ENCODE assay signal across 26 cellular contexts in genomic region chr17:55278173-55278748, GRCh38. TPM values are rescaled to one million over a fixed set of nuclear protein-coding genes. Genes with fewer than 3 reads are reported as not detected.
DNase-seq lines count a peak whose midpoint lies in the region; ATAC-seq and TF ChIP-seq lines count a peak whose summit lies in the region.
"Had no signal": no experiment of that assay in that cellular context is flagged by ENCODE, and none has a peak within 500 bp of the region (broad histone marks: within the 10 kb centered on the region; RNA-seq: fewer than 3 reads in every experiment).

No MANE protein-coding gene starts in this region.

- H3K9me3 Mint-ChIP-seq in GM23338: no peaks in the 10 kb centered on the region
- no peaks in the 10 kb centered on the region for H3K9me3 Mint-ChIP-seq in naive thymus-derived CD4-positive, alpha-beta T cell
- H3K9me3 Mint-ChIP-seq in activated naive CD4-positive, alpha-beta T cell treated with anti-CD3 and anti-CD28 coated beads, Interleukin-2, amount 10 ng/mL, durations not matched to agents 7 days and 5 days: no peaks in the 10 kb centered on the region
- H3K9me3 Mint-ChIP-seq: activated naive CD8-positive, alpha-beta T cell treated with anti-CD3 and anti-CD28 coated beads, Interleukin-2, amount 10 ng/mL, durations not matched to agents 7 days and 5 days; activated T-helper 2 cell treated with anti-CD3 and anti-CD28 coated beads, Interferon-gamma antibody, Interleukin-2, Interleukin-4, amounts not matched to agents 10 μg/mL and 5 μg/mL and 100 μg/mL, durations not matched to agents 14 hours and 24 hours and 36 hours; neural progenitor cell; T-helper 1 cell treated with Interleukin-12 subunit alpha and Interleukin-12 subunit beta and Interleukin-4 antibody, amounts not matched to agents 30 μg/mL and 1 μg/mL, for 36 hours had no signal

- intact Hi-C loops in adrenal gland (cut with DNase I) (no loop called here), left lung (cut with DNase I) (no loop called here)
- intact Hi-C loops in naive thymus-derived CD4-positive, alpha-beta T cell (cut with micrococcal nuclease): no loop called here

- H3K27me3 Mint-ChIP-seq in GM23338 (ENCODE audit: insufficient read depth, low read depth, poor library complexity): no peaks in the 10 kb centered on the region
- peaks cover 5 to 49% (median 24%) of the 10 kb centered on the region in 5 donors for H3K27me3 Mint-ChIP-seq in naive thymus-derived CD4-positive, alpha-beta T cell
- H3K27me3 Mint-ChIP-seq in activated naive CD4-positive, alpha-beta T cell treated with anti-CD3 and anti-CD28 coated beads, Interleukin-2, amount 10 ng/mL, durations not matched to agents 7 days and 5 days: peaks cover 32% of the 10 kb centered on the region

- H3K36me3 Mint-ChIP-seq in GM23338 (ENCODE audit: low read depth): no peaks in the 10 kb centered on the region
- peaks cover 0 to 6% (median 0%) of the 10 kb centered on the region in 5 donors for H3K36me3 Mint-ChIP-seq in naive thymus-derived CD4-positive, alpha-beta T cell
- H3K36me3 Mint-ChIP-seq in activated naive CD4-positive, alpha-beta T cell treated with anti-CD3 and anti-CD28 coated beads, Interleukin-2, amount 10 ng/mL, durations not matched to agents 7 days and 5 days: no peaks in the 10 kb centered on the region
- H3K36me3 Mint-ChIP-seq: activated naive CD8-positive, alpha-beta T cell treated with anti-CD3 and anti-CD28 coated beads, Interleukin-2, amount 10 ng/mL, durations not matched to agents 7 days and 5 days; neural progenitor cell had no signal

- H3K9ac ChIP-seq in stomach smooth muscle (ENCODE audit: low read length in 2 of 2): peak overlapping the region in 1 of 2 donors; percentile 37
- H3K9ac ChIP-seq: neural progenitor cell had no signal

- ATAC-seq in GM23338 (no peak), left lung (no peak), omental fat pad (ENCODE audit: low FRiP score) (no peak)
- ATAC-seq in naive thymus-derived CD4-positive, alpha-beta T cell: no peak
- ATAC-seq: mucosa of descending colon, PC-3 had no signal

- H3K4me3 ChIP-seq in GM23338 (no peak overlapping the region), adrenal gland (no peak overlapping the region), left lung (no peak overlapping the region), stomach smooth muscle (ENCODE audit: low read length in 2 of 2) (peak overlapping the region in 1 of 2 donors; percentile 10)
- H3K4me3 ChIP-seq in naive thymus-derived CD4-positive, alpha-beta T cell (ENCODE audit: low read length): no peak overlapping the region
- H3K4me3 ChIP-seq: mucosa of descending colon, neural progenitor cell, smooth muscle cell had no signal

- H3K36me3 ChIP-seq in GM23338 (ENCODE audit: insufficient read depth): no peaks in the 10 kb centered on the region
- H3K36me3 ChIP-seq in adrenal gland (replicated peaks in 1 of 2): no peaks in the 10 kb centered on the region
- no peaks in the 10 kb centered on the region for H3K36me3 ChIP-seq in left lung
- H3K36me3 ChIP-seq in stomach smooth muscle (ENCODE audit: control insufficient read depth in 2 of 2, insufficient read depth in 2 of 2, low read length in 2 of 2): peaks cover 3 to 6% of the 10 kb centered on the region in 2 donors
- H3K36me3 ChIP-seq in naive thymus-derived CD4-positive, alpha-beta T cell (ENCODE audit: control insufficient read depth in 2 of 3, insufficient read depth in 3 of 3, low read length in 3 of 3): no peaks in the 10 kb centered on the region
- H3K36me3 ChIP-seq: brain microvascular endothelial cell, neural progenitor cell had no signal

- H3K27me3 ChIP-seq in GM23338 (ENCODE audit: insufficient read depth): no peaks in the 10 kb centered on the region
- H3K27me3 ChIP-seq in adrenal gland: no peaks in the 10 kb centered on the region
- peaks cover 0 to 2% of the 10 kb centered on the region in 2 donors for H3K27me3 ChIP-seq in left lung
- H3K27me3 ChIP-seq in stomach smooth muscle (ENCODE audit: control insufficient read depth in 1 of 2, insufficient read depth in 2 of 2, low read length in 2 of 2): no peaks in the 10 kb centered on the region
- H3K27me3 ChIP-seq in naive thymus-derived CD4-positive, alpha-beta T cell (ENCODE audit: control insufficient read depth in 2 of 2, insufficient read depth in 2 of 2, low read length in 2 of 2): peaks cover 0 to 5% of the 10 kb centered on the region in 2 donors
- H3K27me3 ChIP-seq: brain microvascular endothelial cell, neural progenitor cell had no signal

- H3K79me2 ChIP-seq in GM23338 (replicated peaks; ENCODE audit: insufficient read depth): no peaks in the 10 kb centered on the region

- DNase-seq in GM23338 (ENCODE audit: low spot score): no peak
- no peak for DNase-seq in adrenal gland
- DNase-seq in left lung: no peak
- DNase-seq in naive thymus-derived CD4-positive, alpha-beta T cell: no peak
- DNase-seq in omental fat pad (ENCODE audit: low spot score): no peak
- DNase-seq in SKM-1 (lab: John Stamatoyannopoulos, UW; ENCODE audit: unreplicated experiment): no peak
- DNase-seq in activated naive CD4-positive, alpha-beta T cell treated with anti-CD3 and anti-CD28 coated beads, Interleukin-2, amount 10 ng/mL, durations not matched to agents 7 days and 5 days: no peak
- DNase-seq: activated CD4-positive, alpha-beta T cell treated with anti-CD3 and anti-CD28 coated beads for 48 hours; activated naive CD8-positive, alpha-beta T cell treated with anti-CD3 and anti-CD28 coated beads, Interleukin-2, amount 10 ng/mL, durations not matched to agents 7 days and 5 days; brain microvascular endothelial cell; cortex of kidney; mucosa of descending colon; NCI-H1105; NCI-H2081; NCI-H446 treated with DMSO at 0.1 percent for 48 hours; PC-3; SIG-M5; stimulated activated CD4-positive, alpha-beta T cell treated with anti-CD3 and anti-CD28 coated beads, Interleukin-2, amount 100 ng/mL, for 48 hours; stimulated activated naive CD4-positive, alpha-beta T cell had no signal

- H3K27ac Mint-ChIP-seq in GM23338: no peak overlapping the region
- H3K27ac Mint-ChIP-seq in naive thymus-derived CD4-positive, alpha-beta T cell: no peak overlapping the region
- no peak overlapping the region for H3K27ac Mint-ChIP-seq in activated naive CD4-positive, alpha-beta T cell treated with anti-CD3 and anti-CD28 coated beads, Interleukin-2, amount 10 ng/mL, durations not matched to agents 7 days and 5 days
- H3K27ac Mint-ChIP-seq: activated naive CD8-positive, alpha-beta T cell treated with anti-CD3 and anti-CD28 coated beads, Interleukin-2, amount 10 ng/mL, durations not matched to agents 7 days and 5 days; activated T-helper 2 cell treated with anti-CD3 and anti-CD28 coated beads, Interferon-gamma antibody, Interleukin-2, Interleukin-4, amounts not matched to agents 10 μg/mL and 5 μg/mL and 100 μg/mL, durations not matched to agents 14 hours and 24 hours and 36 hours; neural progenitor cell; T-helper 1 cell treated with Interleukin-12 subunit alpha and Interleukin-12 subunit beta and Interleukin-4 antibody, amounts not matched to agents 30 μg/mL and 1 μg/mL, for 36 hours had no signal

- H4K20me1 ChIP-seq in GM23338 (replicated peaks; ENCODE audit: insufficient read depth): no peaks in the 10 kb centered on the region

- H3K27ac ChIP-seq in GM23338 (ENCODE audit: low read depth) (no peak overlapping the region), adrenal gland (peak overlapping the region in 3 of 5 donors; percentile 32 to 95 (median 90)), left lung (peak overlapping the region; percentile 3 to 35), stomach smooth muscle (ENCODE audit: low read length) (peak overlapping the region; percentile 58)
- no peak overlapping the region for H3K27ac ChIP-seq in naive thymus-derived CD4-positive, alpha-beta T cell (ENCODE audit: low read depth, low read length)
- H3K27ac ChIP-seq: brain microvascular endothelial cell, C4-2B, neural progenitor cell had no signal

- no peaks in the 10 kb centered on the region for H3K9me3 ChIP-seq in adrenal gland (replicated peaks in 1 of 3)
- no peaks in the 10 kb centered on the region for H3K9me3 ChIP-seq in left lung
- H3K9me3 ChIP-seq in stomach smooth muscle (ENCODE audit: control insufficient read depth in 2 of 2, low read length in 2 of 2): no peaks in the 10 kb centered on the region
- H3K9me3 ChIP-seq in naive thymus-derived CD4-positive, alpha-beta T cell (ENCODE audit: control insufficient read depth in 2 of 3, low read length in 3 of 3): no peaks in the 10 kb centered on the region
- H3K9me3 ChIP-seq: mucosa of descending colon had no signal

- H2AFZ ChIP-seq in GM23338: peak overlapping the region; percentile 10; the same call in 1 of the 2 replicates
- H2AFZ ChIP-seq: neural progenitor cell had no signal

- TF ChIP-seq POLR2A in adrenal gland (IDR thresholded peaks at IDR 0.05): no peak

- H3K9me2 ChIP-seq in GM23338 (ENCODE audit: insufficient read depth): no peaks in the 10 kb centered on the region

- no peak overlapping the region for H3K4me2 ChIP-seq in GM23338
- H3K4me2 ChIP-seq: neural progenitor cell, smooth muscle cell had no signal

- H3K4me1 ChIP-seq in GM23338 (ENCODE audit: insufficient read depth) (no peaks in the 10 kb centered on the region), adrenal gland (replicated peaks in 1 of 2) (peaks cover 43 to 79% of the 10 kb centered on the region in 2 donors), left lung (peaks cover 9 to 16% of the 10 kb centered on the region in 2 donors), stomach smooth muscle (ENCODE audit: control insufficient read depth, insufficient read depth, low read length) (peaks cover 49% of the 10 kb centered on the region)
- no peaks in the 10 kb centered on the region for H3K4me1 ChIP-seq in naive thymus-derived CD4-positive, alpha-beta T cell (ENCODE audit: control insufficient read depth in 2 of 2, insufficient read depth in 2 of 2, low read length in 2 of 2)
- H3K4me1 ChIP-seq: neural progenitor cell had no signal

- no peaks in the 10 kb centered on the region for H3K4me1 Mint-ChIP-seq in GM23338
- peaks cover 0 to 4% (median 0%) of the 10 kb centered on the region in 7 donors for H3K4me1 Mint-ChIP-seq in naive thymus-derived CD4-positive, alpha-beta T cell
- peaks cover under 1% of the 10 kb centered on the region for H3K4me1 Mint-ChIP-seq in activated naive CD4-positive, alpha-beta T cell treated with anti-CD3 and anti-CD28 coated beads, Interleukin-2, amount 10 ng/mL, durations not matched to agents 7 days and 5 days
- H3K4me1 Mint-ChIP-seq: neural progenitor cell had no signal

- no peak for TF ChIP-seq CTCF in GM23338 (conservative IDR thresholded peaks at IDR 0.05; ENCODE audit: low read depth in 2 of 2)
- TF ChIP-seq CTCF in adrenal gland (IDR thresholded peaks at IDR 0.05): no peak
- TF ChIP-seq CTCF in left lung (IDR thresholded peaks at IDR 0.05): no peak
- no peak for TF ChIP-seq CTCF in omental fat pad (IDR thresholded peaks at IDR 0.05)

- no peak overlapping the region for H3K4me3 Mint-ChIP-seq in GM23338
- no peak overlapping the region for H3K4me3 Mint-ChIP-seq in naive thymus-derived CD4-positive, alpha-beta T cell
- no peak overlapping the region for H3K4me3 Mint-ChIP-seq in activated naive CD4-positive, alpha-beta T cell treated with anti-CD3 and anti-CD28 coated beads, Interleukin-2, amount 10 ng/mL, durations not matched to agents 7 days and 5 days
- H3K4me3 Mint-ChIP-seq: activated naive CD8-positive, alpha-beta T cell treated with anti-CD3 and anti-CD28 coated beads, Interleukin-2, amount 10 ng/mL, durations not matched to agents 7 days and 5 days; neural progenitor cell; T-helper 1 cell treated with Interleukin-12 subunit alpha and Interleukin-12 subunit beta and Interleukin-4 antibody, amounts not matched to agents 30 μg/mL and 1 μg/mL, for 36 hours had no signal

- POLR2A ChIA-PET in naive thymus-derived CD4-positive, alpha-beta T cell (lab: Charles Lee): no interaction called here

- H3F3A ChIP-seq in GM23338 (replicated peaks; ENCODE audit: low read depth): no peaks in the 10 kb centered on the region

- CTCF ChIA-PET in naive thymus-derived CD4-positive, alpha-beta T cell (lab: Charles Lee): no interaction called here
- CTCF ChIA-PET in activated naive CD4-positive, alpha-beta T cell treated with anti-CD3 and anti-CD28 coated beads, Interleukin-2, amount 10 ng/mL, durations not matched to agents 7 days and 5 days (lab: Charles Lee): no interaction called here

- WGBS in adrenal gland, 4 donors: 67 to 85% (median 75%) methylated on average over 2 of the region's 2 CpGs

RNA-seq across cellular contexts. Expression of gene HLF, which starts 13.5 kb away (rescaled TPM):
- 0.28 and 0.35 TPM in 2 replicates for total RNA-seq in GM23338 (2014; rRNA removed; shearing (Covaris generic))
- polyA plus RNA-seq in GM23338 (2016; fragmentation: Nextera tagmentation; extraction: Ambion mirVana): 0.07 TPM in 1 of 2 replicates, not detected in the other
- total RNA-seq in adrenal gland: 10 to 100 TPM; 15.0 to 74.3 (median 34.3) TPM
- polyA plus RNA-seq in adrenal gland: 10 to 100 TPM in 1 of 3 donors, 1 to 10 TPM in 2; 8.8 to 15.0 (median 9.7) TPM
- 1 to 10 TPM; 4.4 to 9.9 TPM for total RNA-seq in left lung
- total RNA-seq in naive thymus-derived CD4-positive, alpha-beta T cell: 1 to 10 TPM in 1 of 5 experiments, under 1 TPM in 4; 0.19 to 2.6 (median 0.48) TPM
- polyA plus RNA-seq in naive thymus-derived CD4-positive, alpha-beta T cell: under 1 TPM in 1 of 2 donors, not detected in 1; 0.18 TPM
- 10 to 100 TPM; 12.5 to 15.4 (median 14.6) TPM for total RNA-seq in omental fat pad
- total RNA-seq: smooth muscle cell had no signal
- polyA plus RNA-seq: AG04450 had no signal

Comparison
In these comparisons a context has a peak if more than half of its experiments do, and no peak if none do; other contexts are left out.
1. H3K27ac ChIP-seq: peak in adrenal gland (3 of 5), left lung (2 of 2) and stomach smooth muscle (single experiment); none in GM23338 (single experiment) and naive thymus-derived CD4-positive, alpha-beta T cell (single experiment).